1 cellular context compared by ENCODE assay signal in the genomic region with DNA sequence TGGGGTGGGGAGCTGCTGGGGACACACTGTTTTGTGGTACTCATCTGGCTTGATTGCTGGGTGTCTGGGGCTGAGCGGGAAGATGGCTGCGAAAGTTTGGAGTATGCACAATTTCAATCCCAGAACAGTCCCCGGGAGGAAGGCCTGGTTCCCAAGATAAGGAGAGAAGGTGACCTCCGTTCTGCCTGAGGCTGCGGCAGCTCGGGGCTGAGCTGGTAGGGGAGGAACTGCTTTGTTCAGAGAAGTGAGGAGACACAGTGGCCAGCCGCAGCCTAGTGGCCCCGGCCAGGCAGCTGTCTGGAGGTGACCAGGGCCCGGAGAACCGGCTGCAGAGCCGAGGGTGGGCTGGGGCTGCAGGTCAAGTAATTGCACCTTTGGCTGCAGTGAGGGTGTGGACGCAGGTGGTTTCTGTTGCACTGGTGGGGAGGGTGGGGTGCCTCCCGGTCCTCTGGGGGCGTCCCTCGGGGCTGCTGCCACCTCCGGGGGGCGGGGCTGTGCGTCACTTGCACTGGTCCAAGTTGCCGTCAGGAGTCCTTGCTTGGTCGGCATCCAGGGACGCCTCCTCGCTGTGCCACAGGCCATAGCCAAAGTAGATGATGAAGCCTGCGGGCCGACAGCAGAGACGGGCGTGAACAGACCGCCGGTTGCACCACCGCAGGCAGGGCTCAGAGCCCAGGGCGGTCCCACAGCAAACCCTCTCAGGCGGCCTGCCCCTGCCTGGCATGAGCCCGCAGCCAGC.
TF ChIP-seq lines count a peak whose summit lies in the region.

No MANE protein-coding gene starts in this region.

TF ChIP-seq in WTC11, 78 proteins besides CTCF, POLR2A, EP300 and RAD21 (continued from another document):
- TF ChIP-seq, protein P1, sequence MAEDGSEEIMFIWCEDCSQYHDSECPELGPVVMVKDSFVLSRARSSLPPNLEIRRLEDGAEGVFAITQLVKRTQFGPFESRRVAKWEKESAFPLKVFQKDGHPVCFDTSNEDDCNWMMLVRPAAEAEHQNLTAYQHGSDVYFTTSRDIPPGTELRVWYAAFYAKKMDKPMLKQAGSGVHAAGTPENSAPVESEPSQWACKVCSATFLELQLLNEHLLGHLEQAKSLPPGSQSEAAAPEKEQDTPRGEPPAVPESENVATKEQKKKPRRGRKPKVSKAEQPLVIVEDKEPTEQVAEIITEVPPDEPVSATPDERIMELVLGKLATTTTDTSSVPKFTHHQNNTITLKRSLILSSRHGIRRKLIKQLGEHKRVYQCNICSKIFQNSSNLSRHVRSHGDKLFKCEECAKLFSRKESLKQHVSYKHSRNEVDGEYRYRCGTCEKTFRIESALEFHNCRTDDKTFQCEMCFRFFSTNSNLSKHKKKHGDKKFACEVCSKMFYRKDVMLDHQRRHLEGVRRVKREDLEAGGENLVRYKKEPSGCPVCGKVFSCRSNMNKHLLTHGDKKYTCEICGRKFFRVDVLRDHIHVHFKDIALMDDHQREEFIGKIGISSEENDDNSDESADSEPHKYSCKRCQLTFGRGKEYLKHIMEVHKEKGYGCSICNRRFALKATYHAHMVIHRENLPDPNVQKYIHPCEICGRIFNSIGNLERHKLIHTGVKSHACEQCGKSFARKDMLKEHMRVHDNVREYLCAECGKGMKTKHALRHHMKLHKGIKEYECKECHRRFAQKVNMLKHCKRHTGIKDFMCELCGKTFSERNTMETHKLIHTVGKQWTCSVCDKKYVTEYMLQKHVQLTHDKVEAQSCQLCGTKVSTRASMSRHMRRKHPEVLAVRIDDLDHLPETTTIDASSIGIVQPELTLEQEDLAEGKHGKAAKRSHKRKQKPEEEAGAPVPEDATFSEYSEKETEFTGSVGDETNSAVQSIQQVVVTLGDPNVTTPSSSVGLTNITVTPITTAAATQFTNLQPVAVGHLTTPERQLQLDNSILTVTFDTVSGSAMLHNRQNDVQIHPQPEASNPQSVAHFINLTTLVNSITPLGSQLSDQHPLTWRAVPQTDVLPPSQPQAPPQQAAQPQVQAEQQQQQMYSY (CRISPR knock-in tag; IDR thresholded peaks at IDR 0.05), result no peak
- TF ChIP-seq ZNF263 (CRISPR knock-in tag; IDR thresholded peaks at IDR 0.05; ENCODE audit: low read depth) (no peak), TEAD1 (CRISPR knock-in tag; IDR thresholded peaks at IDR 0.05) (no peak), MXD4 (CRISPR knock-in tag; IDR thresholded peaks at IDR 0.05; ENCODE audit: borderline replicate concordance) (no peak), TP53 (CRISPR knock-in tag; IDR thresholded peaks at IDR 0.05) (no peak), SMAD4 (CRISPR knock-in tag; IDR thresholded peaks at IDR 0.05) (no peak), ZNF317 (CRISPR knock-in tag; IDR thresholded peaks at IDR 0.05; ENCODE audit: borderline replicate concordance, low read depth) (no peak), ZNF416 (CRISPR knock-in tag; IDR thresholded peaks at IDR 0.05) (no peak), ZNF219 (CRISPR knock-in tag; IDR thresholded peaks at IDR 0.05; ENCODE audit: borderline replicate concordance) (no peak)
- TF ChIP-seq, protein P2, sequence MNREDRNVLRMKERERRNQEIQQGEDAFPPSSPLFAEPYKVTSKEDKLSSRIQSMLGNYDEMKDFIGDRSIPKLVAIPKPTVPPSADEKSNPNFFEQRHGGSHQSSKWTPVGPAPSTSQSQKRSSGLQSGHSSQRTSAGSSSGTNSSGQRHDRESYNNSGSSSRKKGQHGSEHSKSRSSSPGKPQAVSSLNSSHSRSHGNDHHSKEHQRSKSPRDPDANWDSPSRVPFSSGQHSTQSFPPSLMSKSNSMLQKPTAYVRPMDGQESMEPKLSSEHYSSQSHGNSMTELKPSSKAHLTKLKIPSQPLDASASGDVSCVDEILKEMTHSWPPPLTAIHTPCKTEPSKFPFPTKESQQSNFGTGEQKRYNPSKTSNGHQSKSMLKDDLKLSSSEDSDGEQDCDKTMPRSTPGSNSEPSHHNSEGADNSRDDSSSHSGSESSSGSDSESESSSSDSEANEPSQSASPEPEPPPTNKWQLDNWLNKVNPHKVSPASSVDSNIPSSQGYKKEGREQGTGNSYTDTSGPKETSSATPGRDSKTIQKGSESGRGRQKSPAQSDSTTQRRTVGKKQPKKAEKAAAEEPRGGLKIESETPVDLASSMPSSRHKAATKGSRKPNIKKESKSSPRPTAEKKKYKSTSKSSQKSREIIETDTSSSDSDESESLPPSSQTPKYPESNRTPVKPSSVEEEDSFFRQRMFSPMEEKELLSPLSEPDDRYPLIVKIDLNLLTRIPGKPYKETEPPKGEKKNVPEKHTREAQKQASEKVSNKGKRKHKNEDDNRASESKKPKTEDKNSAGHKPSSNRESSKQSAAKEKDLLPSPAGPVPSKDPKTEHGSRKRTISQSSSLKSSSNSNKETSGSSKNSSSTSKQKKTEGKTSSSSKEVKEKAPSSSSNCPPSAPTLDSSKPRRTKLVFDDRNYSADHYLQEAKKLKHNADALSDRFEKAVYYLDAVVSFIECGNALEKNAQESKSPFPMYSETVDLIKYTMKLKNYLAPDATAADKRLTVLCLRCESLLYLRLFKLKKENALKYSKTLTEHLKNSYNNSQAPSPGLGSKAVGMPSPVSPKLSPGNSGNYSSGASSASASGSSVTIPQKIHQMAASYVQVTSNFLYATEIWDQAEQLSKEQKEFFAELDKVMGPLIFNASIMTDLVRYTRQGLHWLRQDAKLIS (CRISPR knock-in tag; IDR thresholded peaks at IDR 0.05; ENCODE audit: borderline replicate concordance), result no peak
- TF ChIP-seq, protein P3, sequence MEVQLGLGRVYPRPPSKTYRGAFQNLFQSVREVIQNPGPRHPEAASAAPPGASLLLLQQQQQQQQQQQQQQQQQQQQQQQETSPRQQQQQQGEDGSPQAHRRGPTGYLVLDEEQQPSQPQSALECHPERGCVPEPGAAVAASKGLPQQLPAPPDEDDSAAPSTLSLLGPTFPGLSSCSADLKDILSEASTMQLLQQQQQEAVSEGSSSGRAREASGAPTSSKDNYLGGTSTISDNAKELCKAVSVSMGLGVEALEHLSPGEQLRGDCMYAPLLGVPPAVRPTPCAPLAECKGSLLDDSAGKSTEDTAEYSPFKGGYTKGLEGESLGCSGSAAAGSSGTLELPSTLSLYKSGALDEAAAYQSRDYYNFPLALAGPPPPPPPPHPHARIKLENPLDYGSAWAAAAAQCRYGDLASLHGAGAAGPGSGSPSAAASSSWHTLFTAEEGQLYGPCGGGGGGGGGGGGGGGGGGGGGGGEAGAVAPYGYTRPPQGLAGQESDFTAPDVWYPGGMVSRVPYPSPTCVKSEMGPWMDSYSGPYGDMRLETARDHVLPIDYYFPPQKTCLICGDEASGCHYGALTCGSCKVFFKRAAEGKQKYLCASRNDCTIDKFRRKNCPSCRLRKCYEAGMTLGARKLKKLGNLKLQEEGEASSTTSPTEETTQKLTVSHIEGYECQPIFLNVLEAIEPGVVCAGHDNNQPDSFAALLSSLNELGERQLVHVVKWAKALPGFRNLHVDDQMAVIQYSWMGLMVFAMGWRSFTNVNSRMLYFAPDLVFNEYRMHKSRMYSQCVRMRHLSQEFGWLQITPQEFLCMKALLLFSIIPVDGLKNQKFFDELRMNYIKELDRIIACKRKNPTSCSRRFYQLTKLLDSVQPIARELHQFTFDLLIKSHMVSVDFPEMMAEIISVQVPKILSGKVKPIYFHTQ (CRISPR knock-in tag; IDR thresholded peaks at IDR 0.05), result no peak
- TF ChIP-seq, protein P4, sequence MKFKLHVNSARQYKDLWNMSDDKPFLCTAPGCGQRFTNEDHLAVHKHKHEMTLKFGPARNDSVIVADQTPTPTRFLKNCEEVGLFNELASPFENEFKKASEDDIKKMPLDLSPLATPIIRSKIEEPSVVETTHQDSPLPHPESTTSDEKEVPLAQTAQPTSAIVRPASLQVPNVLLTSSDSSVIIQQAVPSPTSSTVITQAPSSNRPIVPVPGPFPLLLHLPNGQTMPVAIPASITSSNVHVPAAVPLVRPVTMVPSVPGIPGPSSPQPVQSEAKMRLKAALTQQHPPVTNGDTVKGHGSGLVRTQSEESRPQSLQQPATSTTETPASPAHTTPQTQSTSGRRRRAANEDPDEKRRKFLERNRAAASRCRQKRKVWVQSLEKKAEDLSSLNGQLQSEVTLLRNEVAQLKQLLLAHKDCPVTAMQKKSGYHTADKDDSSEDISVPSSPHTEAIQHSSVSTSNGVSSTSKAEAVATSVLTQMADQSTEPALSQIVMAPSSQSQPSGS (CRISPR knock-in tag; IDR thresholded peaks at IDR 0.05; ENCODE audit: borderline replicate concordance, low read depth), result no peak
- TF ChIP-seq, protein P5, sequence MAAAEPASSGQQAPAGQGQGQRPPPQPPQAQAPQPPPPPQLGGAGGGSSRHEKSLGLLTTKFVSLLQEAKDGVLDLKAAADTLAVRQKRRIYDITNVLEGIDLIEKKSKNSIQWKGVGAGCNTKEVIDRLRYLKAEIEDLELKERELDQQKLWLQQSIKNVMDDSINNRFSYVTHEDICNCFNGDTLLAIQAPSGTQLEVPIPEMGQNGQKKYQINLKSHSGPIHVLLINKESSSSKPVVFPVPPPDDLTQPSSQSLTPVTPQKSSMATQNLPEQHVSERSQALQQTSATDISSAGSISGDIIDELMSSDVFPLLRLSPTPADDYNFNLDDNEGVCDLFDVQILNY (CRISPR knock-in tag; IDR thresholded peaks at IDR 0.05), result no peak
- TF ChIP-seq, protein P6, sequence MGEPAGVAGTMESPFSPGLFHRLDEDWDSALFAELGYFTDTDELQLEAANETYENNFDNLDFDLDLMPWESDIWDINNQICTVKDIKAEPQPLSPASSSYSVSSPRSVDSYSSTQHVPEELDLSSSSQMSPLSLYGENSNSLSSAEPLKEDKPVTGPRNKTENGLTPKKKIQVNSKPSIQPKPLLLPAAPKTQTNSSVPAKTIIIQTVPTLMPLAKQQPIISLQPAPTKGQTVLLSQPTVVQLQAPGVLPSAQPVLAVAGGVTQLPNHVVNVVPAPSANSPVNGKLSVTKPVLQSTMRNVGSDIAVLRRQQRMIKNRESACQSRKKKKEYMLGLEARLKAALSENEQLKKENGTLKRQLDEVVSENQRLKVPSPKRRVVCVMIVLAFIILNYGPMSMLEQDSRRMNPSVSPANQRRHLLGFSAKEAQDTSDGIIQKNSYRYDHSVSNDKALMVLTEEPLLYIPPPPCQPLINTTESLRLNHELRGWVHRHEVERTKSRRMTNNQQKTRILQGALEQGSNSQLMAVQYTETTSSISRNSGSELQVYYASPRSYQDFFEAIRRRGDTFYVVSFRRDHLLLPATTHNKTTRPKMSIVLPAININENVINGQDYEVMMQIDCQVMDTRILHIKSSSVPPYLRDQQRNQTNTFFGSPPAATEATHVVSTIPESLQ (CRISPR knock-in tag; IDR thresholded peaks at IDR 0.05), result no peak
